Comparison of ENCODE assay signal across 17 cellular contexts in genomic region chr21:38342734-38343133, GRCh38.
DNase-seq lines count a peak whose midpoint lies in the region; ATAC-seq and TF ChIP-seq lines count a peak whose summit lies in the region.
"Had no signal": no experiment of that assay in that cellular context is flagged by ENCODE, and none has a peak within 500 bp of the region (broad histone marks: within the 10 kb centered on the region; RNA-seq: fewer than 3 reads in every experiment).

No MANE protein-coding gene starts in this region.

- H3K9me3 ChIP-seq in RWPE2 (ENCODE audit: severe bottlenecking) (no peaks in the 10 kb centered on the region), aorta (ENCODE audit: control insufficient read depth, low read length) (no peaks in the 10 kb centered on the region)
- H3K9me3 ChIP-seq: MG63 had no signal

- H3K36me3 ChIP-seq in RWPE2 (ENCODE audit: low read depth) (no peaks in the 10 kb centered on the region), aorta (ENCODE audit: control insufficient read depth in 1 of 2, insufficient read depth in 2 of 2, low read length in 1 of 2) (no peaks in the 10 kb centered on the region)
- H3K36me3 ChIP-seq: MG63 had no signal

- peaks cover 21% of the 10 kb centered on the region for H3K4me1 ChIP-seq in RWPE2 (ENCODE audit: insufficient read depth, poor library complexity, severe bottlenecking)
- H3K4me1 ChIP-seq in aorta (ENCODE audit: control insufficient read depth in 1 of 2, insufficient read depth in 2 of 2, low read length in 2 of 2), result peaks cover 0 to 5% of the 10 kb centered on the region in 2 donors

- DNase-seq in RWPE2 (ENCODE audit: low spot score), result no peak
- no peak for DNase-seq in coronary artery (ENCODE audit: low spot score)
- no peak for DNase-seq in omental fat pad (ENCODE audit: low spot score)
- DNase-seq in aorta, result no peak
- DNase-seq in activated CD8-positive, alpha-beta memory T cell treated with anti-CD3 and anti-CD28 coated beads, Interleukin-2, amount 50 U/mL, for 4 hours, result no peak
- DNase-seq in SW 1271 (lab: John Stamatoyannopoulos, UW), result no peak
- no peak for DNase-seq in pons (ENCODE audit: low spot score)
- DNase-seq: CD4-positive, alpha-beta memory T cell; H7; MG63; NCI-H1105; NCI-H1694; NCI-H2107; NCI-H345; NCI-H526; NK-92 treated with Interleukin-12 subunit alpha and Interleukin-12 subunit beta, amount 100 ng/mL, for 24 hours had no signal

- peak overlapping the region; percentile 49 for H3K27ac ChIP-seq in RWPE2 (ENCODE audit: poor library complexity, severe bottlenecking)
- H3K27ac ChIP-seq in coronary artery, result peak overlapping the region; percentile 77 to 85
- H3K27ac ChIP-seq in aorta (ENCODE audit: low read depth in 1 of 2, low read length in 2 of 2), result peak overlapping the region; percentile 87 to 95
- H3K27ac ChIP-seq: KMS-11 had no signal

- ATAC-seq in RWPE2 (ENCODE audit: low read depth) (no peak), omental fat pad (ENCODE audit: low FRiP score) (peak; percentile 44), aorta (ENCODE audit: low FRiP score) (no peak)

- 26 to 53% methylated on average over 1 of the region's 1 CpG for WGBS in aorta, 2 donors

- H3K27me3 ChIP-seq in RWPE2 (ENCODE audit: insufficient read depth, poor library complexity, severe bottlenecking) (no peaks in the 10 kb centered on the region), aorta (ENCODE audit: control insufficient read depth in 1 of 2, insufficient read depth in 2 of 2, low read length in 1 of 2) (no peaks in the 10 kb centered on the region)
- H3K27me3 ChIP-seq: MG63 had no signal

- H3K4me3 ChIP-seq in RWPE2 (ENCODE audit: severe bottlenecking) (no peak overlapping the region), coronary artery (no peak overlapping the region), aorta (ENCODE audit: low read length in 2 of 2) (no peak overlapping the region)
- H3K4me3 ChIP-seq: MG63 had no signal

- intact Hi-C loops in aorta (cut with DNase I), result loop anchor here (2.0 to 5.0 kb wide), 5 partner anchors 35 to 145 kb away; no protein-coding TSS in a partner anchor

- TF ChIP-seq CTCF in RWPE2 (IDR thresholded peaks at IDR 0.05; ENCODE audit: poor library complexity, severe bottlenecking), result no peak
- TF ChIP-seq CTCF in coronary artery (IDR thresholded peaks at IDR 0.05), result no peak
- no peak for TF ChIP-seq CTCF in omental fat pad (IDR thresholded peaks at IDR 0.05)
